ENCODE assay signal across 9 cellular contexts in genomic region chr6:151723152-151723551, GRCh38.
DNase-seq lines count a peak whose midpoint lies in the region; ATAC-seq, FAIRE-seq and TF ChIP-seq lines count a peak whose summit lies in the region.
"Had no signal": no experiment of that assay in that cellular context is flagged by ENCODE, and none has a peak within 500 bp of the region (broad histone marks: within the 10 kb centered on the region; RNA-seq: fewer than 3 reads in every experiment).

No MANE protein-coding gene starts in this region.

- ATAC-seq in GM19328 (IDR thresholded peaks at IDR 0.05; ENCODE audit: unreplicated experiment) (peak; percentile 79), HG03108 (IDR thresholded peaks at IDR 0.05; ENCODE audit: unreplicated experiment) (peak; percentile 65), GM12878 (peak; percentile 90)

- no peaks in the 10 kb centered on the region for H3K79me2 ChIP-seq in GM12878 (ENCODE audit: control insufficient read depth, insufficient read depth, low read length)
- no peaks in the 10 kb centered on the region for H3K79me2 ChIP-seq in osteoblast (ENCODE audit: insufficient read depth, low read length)
- H3K79me2 ChIP-seq in PC-9 (ENCODE audit: low read depth) = no peaks in the 10 kb centered on the region

- H3K36me3 Mint-ChIP-seq in CD4-positive, alpha-beta memory T cell = peaks cover 0 to 7% of the 10 kb centered on the region in 2 donors

- no peaks in the 10 kb centered on the region for H4K20me1 ChIP-seq in GM12878 (ENCODE audit: control insufficient read depth, insufficient read depth)
- H4K20me1 ChIP-seq in osteoblast (ENCODE audit: insufficient read depth, low read length) = no peaks in the 10 kb centered on the region
- no peaks in the 10 kb centered on the region; the same call in 1 of the 2 replicates for H4K20me1 ChIP-seq in PC-9 (ENCODE audit: insufficient read depth)

- WGBS in GM12878 (ENCODE audit: insufficient coverage, insufficient replicate concordance, low lambda C conversion rate, missing lambda C conversion rate) = 0% methylated on average over 1 of the region's 1 CpG

- POLR2A ChIA-PET in CD4-positive, alpha-beta memory T cell (lab: Charles Lee; ENCODE audit: partially characterized antibody) = no interaction called here
- POLR2A ChIA-PET in GM12878 (lab: Charles Lee) (interaction anchor here (0.7 to 1.4 kb wide), 3 partner anchors 16 to 33 kb away, joined by 3 read pairs; no protein-coding TSS in a partner anchor), PC-9 (lab: Charles Lee; ENCODE audit: unreplicated experiment) (no interaction called here)

- CTCF ChIA-PET in CD4-positive, alpha-beta memory T cell (lab: Charles Lee; ENCODE audit: partially characterized antibody) = no interaction called here
- CTCF ChIA-PET in GM12878 (lab: Yijun Ruan, JAX) (interaction anchor here (1.0 to 3.5 kb wide), 4 partner anchors 21 to 578 kb away, joined by 3 to 11 read pairs (median 4); no protein-coding TSS in a partner anchor), PC-9 (lab: Charles Lee) (no interaction called here)

- peaks cover 9 to 26% (median 20%) of the 10 kb centered on the region in 4 donors for H3K4me1 Mint-ChIP-seq in CD4-positive, alpha-beta memory T cell

- H3K27me3 ChIP-seq in CD4-positive, alpha-beta memory T cell (ENCODE audit: insufficient read depth, low read length) = no peaks in the 10 kb centered on the region
- H3K27me3 ChIP-seq in GM12878 (replicated peaks in 1 of 2; ENCODE audit: control insufficient read depth in 2 of 2, insufficient read depth in 2 of 2, low read length in 1 of 2) = no peaks in the 10 kb centered on the region
- no peaks in the 10 kb centered on the region for H3K27me3 ChIP-seq in osteoblast (ENCODE audit: insufficient read depth, low read length)
- H3K27me3 ChIP-seq in PC-9 (ENCODE audit: insufficient read depth, low read depth) = no peaks in the 10 kb centered on the region

- no TSS peak for BruUV-seq in GM12878 (replicated peaks; lab: Mats Ljungman, UMichigan)
- no TSS peak for BruUV-seq in PC-9 (replicated peaks; lab: Mats Ljungman, UMichigan)

- no peak overlapping the region for H3K4me3 ChIP-seq in CD4-positive, alpha-beta memory T cell (ENCODE audit: low read length in 2 of 2)
- H3K4me3 ChIP-seq in GM12878 (no peak overlapping the region), osteoblast (ENCODE audit: insufficient read depth, low read length) (no peak overlapping the region), PC-9 (no peak overlapping the region)

- TF ChIP-seq EP300 in GM12878 (IDR thresholded peaks at IDR 0.05; ENCODE audit: borderline replicate concordance in 1 of 2, control insufficient read depth in 1 of 2, low read depth in 2 of 2, low read length in 2 of 2) = no peak

- H3K9me3 Mint-ChIP-seq in CD4-positive, alpha-beta memory T cell = peaks cover 0 to 4% (median 0%) of the 10 kb centered on the region in 8 donors

- SMC1A ChIA-PET in GM12878 (lab: Charles Lee; ENCODE audit: uncharacterized antibody, unreplicated experiment) = interaction anchor here (0.8 to 11.6 kb wide), 5 partner anchors 19 to 39 kb away, joined by 3 to 89 read pairs (median 5); no protein-coding TSS in a partner anchor

- peaks cover 9% of the 10 kb centered on the region for H3K4me1 ChIP-seq in CD4-positive, alpha-beta memory T cell (ENCODE audit: insufficient read depth, low read length)
- H3K4me1 ChIP-seq in GM12878 (ENCODE audit: control insufficient read depth, insufficient read depth, low read length) (peaks cover 7% of the 10 kb centered on the region), osteoblast (ENCODE audit: insufficient read depth, low read length) (peaks cover 2% of the 10 kb centered on the region), PC-9 (replicated peaks; ENCODE audit: insufficient read depth) (no peaks in the 10 kb centered on the region)

- peak; percentile 38 for FAIRE-seq in GM12878 (lab: Jason Lieb, UNC)

- no peaks in the 10 kb centered on the region for H3K9me3 ChIP-seq in CD4-positive, alpha-beta memory T cell (ENCODE audit: control insufficient read depth in 1 of 2, low read length in 2 of 2)
- H3K9me3 ChIP-seq in GM12878 (replicated peaks; ENCODE audit: control insufficient read depth, insufficient read depth, low read length) = no peaks in the 10 kb centered on the region; the same call in 2 of the 3 replicates
- no peaks in the 10 kb centered on the region for H3K9me3 ChIP-seq in osteoblast (ENCODE audit: low read depth, low read length)
- no peaks in the 10 kb centered on the region for H3K9me3 ChIP-seq in PC-9 (ENCODE audit: insufficient read depth, low read depth)

- no peaks in the 10 kb centered on the region for H3K36me3 ChIP-seq in CD4-positive, alpha-beta memory T cell (ENCODE audit: insufficient read depth, low read length)
- H3K36me3 ChIP-seq in GM12878 (ENCODE audit: control insufficient read depth in 2 of 2, insufficient read depth in 2 of 2, low read length in 1 of 2) (no peaks in the 10 kb centered on the region), osteoblast (ENCODE audit: insufficient read depth, low read length) (no peaks in the 10 kb centered on the region), PC-9 (ENCODE audit: low read depth) (no peaks in the 10 kb centered on the region)

- H3K4me3 Mint-ChIP-seq in CD4-positive, alpha-beta memory T cell = no peak overlapping the region

- TF ChIP-seq CTCF in GM12878 (IDR thresholded peaks at IDR 0.05 in 2 of 3, conservative IDR thresholded peaks at IDR 0.05 in 1 of 3; ENCODE audit: control insufficient read depth in 2 of 3, extremely low read depth in 1 of 3, insufficient read depth in 1 of 3, low read depth in 3 of 3, low read length in 3 of 3) (no peak), osteoblast (IDR thresholded peaks at IDR 0.05; ENCODE audit: extremely low read depth, low read depth, low read length) (no peak), PC-9 (conservative IDR thresholded peaks at IDR 0.05) (no peak)

- intact Hi-C loops in CD4-positive, alpha-beta memory T cell (cut with micrococcal nuclease) = no loop called here
- intact Hi-C loops in GM12878 (cut with micrococcal nuclease; ENCODE audit: unreplicated experiment) (no loop called here), PC-9 (cut with micrococcal nuclease; ENCODE audit: unreplicated experiment) (no loop called here)

- peak; percentile 12 to 52 (median 27) for DNase-seq in CD4-positive, alpha-beta memory T cell
- DNase-seq in GM12878 (ENCODE audit: low read depth, low spot score) (no peak), NOMO-1 (lab: John Stamatoyannopoulos, UW; ENCODE audit: unreplicated experiment in 2 of 2) (no peak), nucleus accumbens (lab: John Stamatoyannopoulos, UW) (no peak), osteoblast (ENCODE audit: insufficient read length, low spot score, missing footprints) (no peak), PC-9 (no peak)
- DNase-seq: HCEC 1CT had no signal

- peak overlapping the region in 5 of 7 donors; percentile 21 to 72 (median 50) for H3K27ac Mint-ChIP-seq in CD4-positive, alpha-beta memory T cell

- H3K27me3 Mint-ChIP-seq in CD4-positive, alpha-beta memory T cell = no peaks in the 10 kb centered on the region

- H3K9ac ChIP-seq in GM12878 (ENCODE audit: control insufficient read depth, insufficient read depth, low read length) = no peak overlapping the region

- H3F3A ChIP-seq in PC-9 (ENCODE audit: insufficient read depth, low read depth) = no peaks in the 10 kb centered on the region

- no peak for TF ChIP-seq RAD21 in GM12878 (IDR thresholded peaks at IDR 0.05; ENCODE audit: insufficient read depth, low read depth, low read length)

- no peak overlapping the region for H2AFZ ChIP-seq in GM12878 (ENCODE audit: control insufficient read depth, low read depth, low read length)
- no peak overlapping the region for H2AFZ ChIP-seq in osteoblast (ENCODE audit: low read length)
- H2AFZ ChIP-seq in PC-9 = no peak overlapping the region

- RAD21 ChIA-PET in GM12878 (lab: Charles Lee; ENCODE audit: unreplicated experiment) = interaction anchor here (1.1 to 2.5 kb wide), 6 partner anchors 18 to 42 kb away, joined by 3 to 15 read pairs (median 5); no protein-coding TSS in a partner anchor

- no peak for TF ChIP-seq POLR2A in GM12878 (IDR thresholded peaks at IDR 0.05; ENCODE audit: low read depth, low read length)

- no peaks in the 10 kb centered on the region for H3K9me2 ChIP-seq in PC-9 (ENCODE audit: insufficient read depth)

- H3K27ac ChIP-seq in CD4-positive, alpha-beta memory T cell (ENCODE audit: low read depth, low read length) = no peak overlapping the region
- H3K27ac ChIP-seq in GM12878 (ENCODE audit: control insufficient read depth, insufficient read depth) (no peak overlapping the region), osteoblast (ENCODE audit: low read depth, low read length) (no peak overlapping the region), PC-9 (no peak overlapping the region)

- H3K4me2 ChIP-seq in GM12878 (ENCODE audit: control insufficient read depth, insufficient read depth) (0 out of 2 replicates have a peak overlapping the region, but pooled peaks have one; percentile 20), osteoblast (ENCODE audit: insufficient read depth, low read length) (no peak overlapping the region), PC-9 (no peak overlapping the region)

- in situ Hi-C loops in GM12878 (cut with MboI) = no loop called here

TF ChIP-seq in GM12878, 131 proteins besides CTCF, POLR2A, EP300 and RAD21 (continues in another document):
- TF ChIP-seq MTA2 (IDR thresholded peaks at IDR 0.05; ENCODE audit: low read depth) (peak; percentile 39; the same call in 1 of the 2 replicates), ATF7 (IDR thresholded peaks at IDR 0.05; ENCODE audit: low read depth) (peak; percentile 60; the same call in 1 of the 2 replicates), ZBTB33 (IDR thresholded peaks at IDR 0.05) (no peak)

Comparison
In these comparisons a context has a peak if more than half of its experiments do, and no peak if none do; other contexts are left out.
1. DNase-seq: peak in CD4-positive, alpha-beta memory T cell (5 of 5); none in GM12878 (single experiment), NOMO-1 (0 of 2), nucleus accumbens (0 of 56), osteoblast (single experiment) and PC-9 (0 of 2).
2. Peak in every context shown above with its lines, with median percentiles within 50 percentile points of each other: ATAC-seq.